In the genomic region with DNA sequence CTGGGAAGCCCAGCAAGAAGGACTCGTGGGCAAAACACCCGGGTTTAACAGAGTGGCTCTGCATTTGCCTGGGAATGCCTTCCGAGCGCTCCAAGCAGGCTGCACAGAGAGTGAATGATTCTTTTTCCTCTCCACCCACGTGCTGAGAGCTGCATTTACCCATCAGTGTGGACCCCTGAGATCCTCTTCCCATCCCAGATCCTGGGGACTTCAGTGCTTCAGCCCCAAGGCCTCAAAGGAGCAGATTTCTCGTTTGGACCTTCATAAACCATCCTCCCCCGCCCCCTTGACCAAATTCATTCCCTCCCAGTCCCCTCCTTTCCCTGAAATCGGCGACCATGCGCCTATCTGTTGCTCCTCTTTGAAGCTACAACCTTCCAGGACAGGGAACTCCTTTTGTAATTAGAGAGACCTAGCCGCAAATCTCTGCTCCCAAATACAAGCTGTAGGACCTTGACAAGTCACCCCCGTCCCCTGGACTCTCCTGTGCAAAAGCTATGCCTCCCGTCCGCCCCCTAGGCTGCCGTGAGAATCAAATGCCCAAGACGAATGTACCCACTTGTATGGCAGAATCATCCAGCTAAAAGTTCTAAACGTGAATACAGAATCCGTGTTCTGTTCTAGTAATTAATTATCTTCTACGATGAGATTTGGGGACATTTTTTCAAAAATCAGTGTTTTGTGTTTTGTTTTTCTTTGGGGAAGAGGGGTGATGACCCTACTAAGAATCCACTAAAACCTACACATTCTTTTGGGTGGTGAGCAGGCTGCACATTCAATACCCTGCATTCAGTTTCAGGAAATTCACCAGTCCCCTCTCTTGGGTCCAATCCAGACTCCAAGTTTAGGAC, we compare ENCODE assay signal across 17 cellular contexts. TPM values are rescaled to one million over a fixed set of nuclear protein-coding genes. Genes with fewer than 3 reads are reported as not detected.
"Had no signal": no experiment of that assay in that cellular context is flagged by ENCODE, and none has a peak within 500 bp of the region (broad histone marks: within the 10 kb centered on the region; RNA-seq: fewer than 3 reads in every experiment).

No MANE protein-coding gene starts in this region.

- H3K4me1 Mint-ChIP-seq: activated B cell treated with CpG ODN at 0.5 μM for 24 hours; activated naive CD8-positive, alpha-beta T cell treated with anti-CD3 and anti-CD28 coated beads, Interleukin-2, amount 10 ng/mL, durations not matched to agents 7 days and 5 days had no signal

- H3K27ac Mint-ChIP-seq: activated B cell treated with CpG ODN at 0.5 μM for 24 hours; activated naive CD8-positive, alpha-beta T cell treated with anti-CD3 and anti-CD28 coated beads, Interleukin-2, amount 10 ng/mL, durations not matched to agents 7 days and 5 days; T-helper 1 cell treated with Interleukin-12 subunit alpha and Interleukin-12 subunit beta and Interleukin-4 antibody, amounts not matched to agents 30 μg/mL and 1 μg/mL, for 36 hours had no signal

- H3K36me3 ChIP-seq: gastrocnemius medialis, neutrophil, thyroid gland had no signal

- H3K9me3 ChIP-seq: gastrocnemius medialis, neutrophil, thyroid gland had no signal

- H3K36me3 Mint-ChIP-seq: activated naive CD8-positive, alpha-beta T cell treated with anti-CD3 and anti-CD28 coated beads, Interleukin-2, amount 10 ng/mL, durations not matched to agents 7 days and 5 days had no signal

- H3K4me1 ChIP-seq: gastrocnemius medialis, thyroid gland had no signal

- H3K4me3 Mint-ChIP-seq: activated B cell treated with CpG ODN at 0.5 μM for 24 hours; activated naive CD8-positive, alpha-beta T cell treated with anti-CD3 and anti-CD28 coated beads, Interleukin-2, amount 10 ng/mL, durations not matched to agents 7 days and 5 days; naive thymus-derived CD4-positive, alpha-beta T cell; T-helper 1 cell treated with Interleukin-12 subunit alpha and Interleukin-12 subunit beta and Interleukin-4 antibody, amounts not matched to agents 30 μg/mL and 1 μg/mL, for 36 hours had no signal

- DNase-seq: activated B cell treated with CpG ODN at 0.5 μM for 24 hours; activated CD4-positive, alpha-beta T cell treated with anti-CD3 and anti-CD28 coated beads, Interleukin-2, amount 50 U/mL, for 1 hour; activated effector memory CD4-positive, alpha-beta T cell treated with Interleukin-2 at 50 U/mL for 16 hours; activated naive CD8-positive, alpha-beta T cell treated with anti-CD3 and anti-CD28 coated beads, Interleukin-2, amount 10 ng/mL, durations not matched to agents 7 days and 5 days; activated T-cell treated with anti-CD3 and anti-CD28 coated beads for 4 hours; aorta; dorsolateral prefrontal cortex; gastrocnemius medialis; naive thymus-derived CD4-positive, alpha-beta T cell; small intestine; thyroid gland had no signal

- FAIRE-seq: bronchial epithelial cell, small intestine had no signal

- H3K27ac ChIP-seq: dorsolateral prefrontal cortex, gastrocnemius medialis, neutrophil, thyroid gland had no signal

- H3K4me3 ChIP-seq: gastrocnemius medialis, thyroid gland had no signal

- H3K9me3 Mint-ChIP-seq: activated B cell treated with CpG ODN at 0.5 μM for 24 hours; activated naive CD8-positive, alpha-beta T cell treated with anti-CD3 and anti-CD28 coated beads, Interleukin-2, amount 10 ng/mL, durations not matched to agents 7 days and 5 days; T-helper 1 cell treated with Interleukin-12 subunit alpha and Interleukin-12 subunit beta and Interleukin-4 antibody, amounts not matched to agents 30 μg/mL and 1 μg/mL, for 36 hours had no signal

RNA-seq across cellular contexts. Expression of gene TBX5, which starts 8.8 kb away (rescaled TPM):
- total RNA-seq: activated B cell treated with CpG ODN at 0.5 μM for 24 hours; activated CD8-positive, alpha-beta memory T cell treated with anti-CD3 and anti-CD28 coated beads for 36 hours; activated naive CD8-positive, alpha-beta T cell treated with anti-CD3 and anti-CD28 coated beads, Interleukin-2, amount 10 ng/mL, durations not matched to agents 7 days and 5 days; bronchial epithelial cell; gastrocnemius medialis; lung microvascular endothelial cell; mononuclear cell; naive thymus-derived CD4-positive, alpha-beta T cell had no signal
- polyA plus RNA-seq: naive thymus-derived CD4-positive, alpha-beta T cell; small intestine had no signal
